Comparison of ENCODE assay signal across 22 cellular contexts in genomic region chr9:12996971-12997370, GRCh38.
"Had no signal": no experiment of that assay in that cellular context is flagged by ENCODE, and none has a peak within 500 bp of the region (broad histone marks: within the 10 kb centered on the region; RNA-seq: fewer than 3 reads in every experiment).

No MANE protein-coding gene starts in this region.

- H3K4me1 Mint-ChIP-seq: activated CD4-positive, alpha-beta T cell treated with anti-CD3 and anti-CD28 coated beads for 36 hours had no signal

- H3K9me3 Mint-ChIP-seq: activated T-helper 1 cell treated with anti-CD3 and anti-CD28 coated beads, Interleukin-12 subunit alpha, Interleukin-12 subunit beta, Interleukin-2, Interleukin-4 antibody, amounts not matched to agents 30 ng/mL and 10 ng/mL and 1 ng/mL, durations not matched to agents 14 hours and 24 hours and 36 hours; endodermal cell had no signal

- H3K27ac ChIP-seq: adrenal gland, body of pancreas, colonic mucosa, epithelial cell of prostate, left lung, right atrium auricular region, tibial artery, WERI-Rb-1 had no signal

- H3K4me3 Mint-ChIP-seq: activated CD4-positive, alpha-beta T cell treated with anti-CD3 and anti-CD28 coated beads for 36 hours; activated T-helper 1 cell treated with anti-CD3 and anti-CD28 coated beads, Interleukin-12 subunit alpha, Interleukin-12 subunit beta, Interleukin-2, Interleukin-4 antibody, amounts not matched to agents 30 ng/mL and 10 ng/mL and 1 ng/mL, durations not matched to agents 14 hours and 24 hours and 36 hours; endodermal cell had no signal

- H3K36me3 Mint-ChIP-seq: activated naive CD4-positive, alpha-beta T cell treated with anti-CD3 and anti-CD28 coated beads, Interleukin-2, amount 50 U/mL, for 72 hours had no signal

- H3K4me3 ChIP-seq: adrenal gland, body of pancreas, colonic mucosa, left lung, right atrium auricular region, tibial artery had no signal

- DNase-seq: activated CD4-positive, alpha-beta T cell treated with anti-CD3 and anti-CD28 coated beads for 36 hours; activated CD4-positive, alpha-beta T cell treated with anti-CD3 and anti-CD28 coated beads, Interleukin-2, amount 50 U/mL, for 48 hours; activated gamma-delta T cell treated with Interleukin-2 at 50 U/mL for 16 hours; activated T-cell treated with anti-CD3 and anti-CD28 coated beads for 4 hours; adrenal gland; body of pancreas; central memory CD4-positive, alpha-beta T cell; colonic mucosa; endodermal cell; head of caudate nucleus; left lung; mammary epithelial cell; midbrain; occipital lobe; stimulated activated CD4-positive, alpha-beta T cell treated with anti-CD3 and anti-CD28 coated beads, Interleukin-2, amount 100 ng/mL, for 24 hours; stimulated activated naive CD4-positive, alpha-beta T cell treated with Interleukin-2 at 50 U/mL for 16 hours; tibial artery; WERI-Rb-1 had no signal

- H3K9me3 ChIP-seq: adrenal gland, body of pancreas, colonic mucosa, left lung, right atrium auricular region, tibial artery had no signal

- H3K27me3 Mint-ChIP-seq: activated CD4-positive, alpha-beta T cell treated with anti-CD3 and anti-CD28 coated beads for 36 hours had no signal

- H3K27ac Mint-ChIP-seq: activated CD4-positive, alpha-beta T cell treated with anti-CD3 and anti-CD28 coated beads for 36 hours; activated naive CD4-positive, alpha-beta T cell treated with anti-CD3 and anti-CD28 coated beads, Interleukin-2, amount 50 U/mL, for 72 hours; activated T-helper 1 cell treated with anti-CD3 and anti-CD28 coated beads, Interleukin-12 subunit alpha, Interleukin-12 subunit beta, Interleukin-2, Interleukin-4 antibody, amounts not matched to agents 30 ng/mL and 10 ng/mL and 1 ng/mL, durations not matched to agents 14 hours and 24 hours and 36 hours; endodermal cell had no signal

- H3K36me3 ChIP-seq: adrenal gland, colonic mucosa, left lung, right atrium auricular region, tibial artery, WERI-Rb-1 had no signal

- H3K27me3 ChIP-seq: adrenal gland, body of pancreas, colonic mucosa, left lung, right atrium auricular region, tibial artery had no signal

- H3K4me1 ChIP-seq: adrenal gland, body of pancreas, colonic mucosa, left lung, right atrium auricular region had no signal
